12 cellular contexts compared by ENCODE assay signal in genomic region chr18:27184115-27185024, GRCh38. TPM values are rescaled to one million over a fixed set of nuclear protein-coding genes. Genes with fewer than 3 reads are reported as not detected.
A peak's percentile ranks its signal among the peaks of the same experiment; 100 is the strongest.
DNase-seq lines count a peak whose midpoint lies in the region; ATAC-seq and TF ChIP-seq lines count a peak whose summit lies in the region.
"Had no signal": no experiment of that assay in that cellular context is flagged by ENCODE, and none has a peak within 500 bp of the region (broad histone marks: within the 10 kb centered on the region; RNA-seq: fewer than 3 reads in every experiment).

No MANE protein-coding gene starts in this region.

- H3K4me1 ChIP-seq in ectodermal cell (ENCODE audit: control insufficient read depth, insufficient read depth, low read length) (no peaks in the 10 kb centered on the region), lower lobe of right lung (no peaks in the 10 kb centered on the region), upper lobe of left lung (peaks cover 0 to 12% (median 6%) of the 10 kb centered on the region in 4 donors)

- peaks cover 46% of the 10 kb centered on the region for H3K27me3 ChIP-seq in ectodermal cell (ENCODE audit: control insufficient read depth, insufficient read depth, low read length, poor library complexity, severe bottlenecking)
- H3K27me3 ChIP-seq in lower lobe of right lung (ENCODE audit: low read depth): peaks cover 18% of the 10 kb centered on the region
- peaks cover 0 to 8% (median 2%) of the 10 kb centered on the region in 4 donors for H3K27me3 ChIP-seq in upper lobe of left lung

- H3K36me3 Mint-ChIP-seq in HFFc6 (ENCODE audit: low read depth): no peaks in the 10 kb centered on the region

- peak; percentile 19 to 29 for ATAC-seq in lower lobe of right lung
- peak in 1 of 2 donors; percentile 34 for ATAC-seq in upper lobe of left lung (ENCODE audit: low FRiP score in 2 of 2)

- intact Hi-C loops in lower lobe of right lung (cut with DNase I): no loop called here

- H3K9me3 Mint-ChIP-seq in HFFc6: peaks cover 21% of the 10 kb centered on the region

- no peak overlapping the region for H3K27ac Mint-ChIP-seq in HFFc6

- H3K9me3 ChIP-seq in ectodermal cell (ENCODE audit: control insufficient read depth, low read length) (no peaks in the 10 kb centered on the region), lower lobe of right lung (no peaks in the 10 kb centered on the region), upper lobe of left lung (no peaks in the 10 kb centered on the region)

- H3K4me3 Mint-ChIP-seq in HFFc6: no peak overlapping the region

- H3K36me3 ChIP-seq in ectodermal cell (ENCODE audit: control insufficient read depth, insufficient read depth, low read length) (no peaks in the 10 kb centered on the region), lower lobe of right lung (no peaks in the 10 kb centered on the region), upper lobe of left lung (no peaks in the 10 kb centered on the region)

- no peak for TF ChIP-seq POLR2A in upper lobe of left lung (IDR thresholded peaks at IDR 0.05)

- 5 to 7% methylated on average over 30 to 33 of the region's 33 CpGs for WGBS in ectodermal cell, 2 experiments
- 6 to 18% methylated on average over 10 to 29 of the region's 33 CpGs for WGBS in upper lobe of left lung, 2 donors

- no peak overlapping the region for H3K27ac ChIP-seq in ectodermal cell (ENCODE audit: insufficient read depth, low read depth, low read length, poor library complexity, severe bottlenecking)
- H3K27ac ChIP-seq in lower lobe of right lung: no peak overlapping the region
- H3K27ac ChIP-seq in upper lobe of left lung: no peak overlapping the region

- H3K4me1 Mint-ChIP-seq in HFFc6 (ENCODE audit: low read depth): no peaks in the 10 kb centered on the region

- TF ChIP-seq EP300 in upper lobe of left lung (IDR thresholded peaks at IDR 0.05): no peak

- peak overlapping the region; percentile 27 for H3K4me3 ChIP-seq in ectodermal cell (ENCODE audit: insufficient read depth, low read depth, low read length)
- H3K4me3 ChIP-seq in lower lobe of right lung: peak overlapping the region; percentile 37
- H3K4me3 ChIP-seq in upper lobe of left lung: peak overlapping the region in 3 of 4 donors; percentile 28 to 44 (median 42)

- DNase-seq in NCI-H1417 (lab: John Stamatoyannopoulos, UW): peak in 2 of 3 experiments; percentile 62 to 70
- no peak for DNase-seq in NCI-H1417 treated with DMSO at 0.1 percent for 48 hours (lab: John Stamatoyannopoulos, UW)
- no peak for DNase-seq in lower lobe of right lung
- DNase-seq in upper lobe of left lung: peak in 1 of 2 donors; percentile 33
- no peak for DNase-seq in HFFc6
- DNase-seq in SKM-1 treated with dmso at 0.1 percent for 144 hours (lab: John Stamatoyannopoulos, UW; ENCODE audit: unreplicated experiment): no peak
- DNase-seq in SIG-M5 (lab: John Stamatoyannopoulos, UW): no peak
- DNase-seq: hippocampal formation; NCI-H1048; stimulated activated CD4-positive, alpha-beta T cell treated with anti-CD3 and anti-CD28 coated beads, Interleukin-4, amount 100 ng/mL, for 24 hours had no signal

- TF ChIP-seq CTCF in lower lobe of right lung (IDR thresholded peaks at IDR 0.05) (no peak), upper lobe of left lung (IDR thresholded peaks at IDR 0.05) (no peak), HFFc6 (IDR thresholded peaks at IDR 0.05) (no peak)

- H3K27me3 Mint-ChIP-seq in HFFc6 (ENCODE audit: insufficient read depth): peaks cover 3% of the 10 kb centered on the region; the same call in 1 of the 2 replicates

RNA-seq across cellular contexts. Expression of gene CHST9, which starts 0.7 kb away (rescaled TPM):
- 1.2 TPM for polyA plus RNA-seq in ectodermal cell (2013, experiment 1 of 4)
- 2.1 TPM for polyA plus RNA-seq in ectodermal cell (2013, experiment 2 of 4)
- polyA plus RNA-seq in ectodermal cell (2013, experiment 3 of 4): 0.96 TPM
- polyA plus RNA-seq in ectodermal cell (2013, experiment 4 of 4): 0.85 TPM
- total RNA-seq in lower lobe of right lung (5.6 TPM), upper lobe of left lung (10 to 100 TPM in 1 of 6 donors, 1 to 10 TPM in 4, under 1 TPM in 1; 0.20 to 44.9 (median 2.1) TPM)
- total RNA-seq in HFFc6 (2021; fragmentation: NEBNext Ultra II Directional; extraction: Animal tissue kit (Norgen Biotek cat#: 25700)): not detected
- total RNA-seq: T-helper 2 cell treated with Interferon-gamma antibody and Interleukin-4, amounts not matched to agents 100 ng/mL and 5 ng/mL, for 36 hours had no signal

Comparison
In these comparisons a context has a peak if more than half of its experiments do, and no peak if none do; other contexts are left out.
1. DNase-seq: peak in NCI-H1417 (2 of 3); none in NCI-H1417 treated with DMSO at 0.1 percent for 48 hours (single experiment), lower lobe of right lung (single experiment), HFFc6 (single experiment), SKM-1 treated with dmso at 0.1 percent for 144 hours (single experiment) and SIG-M5 (single experiment).
2. Peak in every context shown above with its lines, with median percentiles within 50 percentile points of each other: H3K4me3 ChIP-seq.